Comparison of ENCODE assay signal across 16 cellular contexts in genomic region chr17:76869878-76870714, GRCh38. TPM values are rescaled to one million over a fixed set of nuclear protein-coding genes. Genes with fewer than 3 reads are reported as not detected.
A peak's percentile ranks its signal among the peaks of the same experiment; 100 is the strongest.
DNase-seq lines count a peak whose midpoint lies in the region; ATAC-seq and TF ChIP-seq lines count a peak whose summit lies in the region.
"Had no signal": no experiment of that assay in that cellular context is flagged by ENCODE, and none has a peak within 500 bp of the region (broad histone marks: within the 10 kb centered on the region; RNA-seq: fewer than 3 reads in every experiment).

No MANE protein-coding gene starts in this region.

- H3K9me3 Mint-ChIP-seq in central memory CD8-positive, alpha-beta T cell = no peaks in the 10 kb centered on the region
- no peaks in the 10 kb centered on the region for H3K9me3 Mint-ChIP-seq in activated T-helper 17 cell treated with anti-CD3 and anti-CD28 coated beads, Interleukin-2, amount 50 U/mL, for 72 hours

- ATAC-seq in IMR-90 (ENCODE audit: low read depth) (no peak), HG02571 (IDR thresholded peaks at IDR 0.05; ENCODE audit: unreplicated experiment) (no peak)
- ATAC-seq in central memory CD8-positive, alpha-beta T cell (replicated peaks; ENCODE audit: extremely low read depth, poor library complexity, severe bottlenecking) = no peak
- no peak for ATAC-seq in activated T-helper 17 cell treated with anti-CD3 and anti-CD28 coated beads, Interleukin-2, amount 50 U/mL, for 72 hours (replicated peaks)
- ATAC-seq: left cardiac atrium; stimulated activated naive B cell treated with anti-CD40 and anti-IgM and Interleukin-4, amounts not matched to agents 10 μg/mL and 1 μg/mL and 100 μg/mL, for 72 hours had no signal

- H2BK12ac ChIP-seq in mesenchymal stem cell (ENCODE audit: low read length in 2 of 2) = no peak overlapping the region

- no peak overlapping the region for H2AK9ac ChIP-seq in IMR-90 (replicated peaks; ENCODE audit: low read depth, low read length, poor library complexity)

- no peak for TF ChIP-seq CTCF in IMR-90 (conservative IDR thresholded peaks at IDR 0.05; ENCODE audit: low read depth, low read length)

- H4K20me1 ChIP-seq in BLaER1 treated with 17β-estradiol and CSF1 and Interleukin-3, amounts not matched to agents 10 nM and 100 nM = peaks cover 0 to 48% (median 46%) of the 10 kb centered on the region in 11 experiments; a peak in 18 of 22 replicates
- peaks cover 9% of the 10 kb centered on the region for H4K20me1 ChIP-seq in IMR-90 (ENCODE audit: insufficient read depth, low read length)

- peak overlapping the region; percentile 29 for H3K4me3 Mint-ChIP-seq in central memory CD8-positive, alpha-beta T cell
- H3K4me3 Mint-ChIP-seq in activated T-helper 17 cell treated with anti-CD3 and anti-CD28 coated beads, Interleukin-2, amount 50 U/mL, for 72 hours = no peak overlapping the region

- H3K14ac ChIP-seq in IMR-90 (replicated peaks; ENCODE audit: low read depth, low read length) (no peak overlapping the region), mesenchymal stem cell (ENCODE audit: low read length in 2 of 2) (no peak overlapping the region)

- no peak overlapping the region for H2BK20ac ChIP-seq in IMR-90 (ENCODE audit: low read depth, low read length)

- peaks cover 0 to 27% (median 24%) of the 10 kb centered on the region in 11 experiments; a peak in 20 of 22 replicates for H3K36me3 ChIP-seq in BLaER1 treated with 17β-estradiol and CSF1 and Interleukin-3, amounts not matched to agents 10 nM and 100 nM
- no peaks in the 10 kb centered on the region for H3K36me3 ChIP-seq in IMR-90 (ENCODE audit: control insufficient read depth, insufficient read depth, low read length)
- no peaks in the 10 kb centered on the region for H3K36me3 ChIP-seq in mesenchymal stem cell (ENCODE audit: control insufficient read depth in 1 of 2, insufficient read depth in 2 of 2, low read depth in 1 of 2, low read length in 2 of 2)
- H3K36me3 ChIP-seq: SJCRH30 had no signal

- no TSS peak for BruUV-seq in IMR-90 (replicated peaks; lab: Mats Ljungman, UMichigan)

- WGBS in IMR-90 (ENCODE audit: extremely low coverage in 2 of 2, insufficient read length in 1 of 2), 2 experiments = 7% methylated on average over 14 of the region's 58 CpGs; no CpG with 5 or more reads in 1 of the 2 experiments
- 6% methylated on average over 30 of the region's 58 CpGs for WGBS in mesenchymal stem cell

- no peak overlapping the region for H4K91ac ChIP-seq in IMR-90 (ENCODE audit: insufficient read depth, low read depth, low read length)
- no peak overlapping the region for H4K91ac ChIP-seq in mesenchymal stem cell (ENCODE audit: low read length)

- H4K8ac ChIP-seq in IMR-90 (ENCODE audit: low read depth in 2 of 2, low read length in 2 of 2) (no peak overlapping the region), mesenchymal stem cell (ENCODE audit: low read length) (no peak overlapping the region)

- in situ Hi-C loops in IMR-90 (cut with MboI; ENCODE audit: low sequenced_read_pairs) = loop anchor here (5.0 to 25.0 kb wide), 2 partner anchors 192 to 367 kb away; no protein-coding TSS in a partner anchor

- TF ChIP-seq RAD21 in IMR-90 (IDR thresholded peaks at IDR 0.05; ENCODE audit: low read length) = no peak

- peaks cover 55 to 75% (median 68%) of the 10 kb centered on the region in 10 experiments for H3K4me1 ChIP-seq in BLaER1 treated with 17β-estradiol and CSF1 and Interleukin-3, amounts not matched to agents 10 nM and 100 nM
- H3K4me1 ChIP-seq in IMR-90 (ENCODE audit: control insufficient read depth, insufficient read depth, low read length) = peaks cover 31% of the 10 kb centered on the region
- peaks cover 58% of the 10 kb centered on the region for H3K4me1 ChIP-seq in mesenchymal stem cell (ENCODE audit: control insufficient read depth, insufficient read depth, low read depth, low read length)

- dilution Hi-C loops in IMR-90 (cut with HindIII; ENCODE audit: low sequenced_read_pairs, unreplicated experiment) = no loop called here

- H3K79me1 ChIP-seq in IMR-90 (ENCODE audit: low read depth in 1 of 2, low read length in 2 of 2) = peaks cover 0 to 7% of the 10 kb centered on the region in 2 experiments; a peak in 1 of 4 replicates
- H3K79me1 ChIP-seq in mesenchymal stem cell (replicated peaks; ENCODE audit: low read length, poor library complexity, severe bottlenecking) = no peaks in the 10 kb centered on the region

- H3K4me3 ChIP-seq in BLaER1 treated with 17β-estradiol and CSF1 and Interleukin-3, amounts not matched to agents 10 nM and 100 nM = peak overlapping the region; percentile 65 to 91 (median 80)
- no peak overlapping the region for H3K4me3 ChIP-seq in IMR-90 (ENCODE audit: insufficient read depth, low read depth, low read length)
- H3K4me3 ChIP-seq in mesenchymal stem cell (ENCODE audit: insufficient read depth in 1 of 2, low read depth in 1 of 2, low read length in 2 of 2) = peak overlapping the region in 1 of 2 experiments; percentile 37
- H3K4me3 ChIP-seq: SJCRH30 had no signal

- TF ChIP-seq POLR2A in IMR-90 (IDR thresholded peaks at IDR 0.05; ENCODE audit: low read depth, low read length) = no peak

- no peak overlapping the region for H3K27ac Mint-ChIP-seq in central memory CD8-positive, alpha-beta T cell (ENCODE audit: low read depth)
- H3K27ac Mint-ChIP-seq in activated T-helper 17 cell treated with anti-CD3 and anti-CD28 coated beads, Interleukin-2, amount 50 U/mL, for 72 hours = no peak overlapping the region
- H3K27ac Mint-ChIP-seq: stimulated activated naive B cell treated with anti-CD40 and anti-IgM and Interleukin-4, amounts not matched to agents 10 μg/mL and 1 μg/mL and 100 μg/mL, for 72 hours had no signal

- peaks cover 0 to 23% (median 0%) of the 10 kb centered on the region in 11 experiments; a peak in 7 of 22 replicates for H3K27me3 ChIP-seq in BLaER1 treated with 17β-estradiol and CSF1 and Interleukin-3, amounts not matched to agents 10 nM and 100 nM
- H3K27me3 ChIP-seq in IMR-90 (ENCODE audit: control insufficient read depth, insufficient read depth, low read length) = peaks cover 14% of the 10 kb centered on the region
- H3K27me3 ChIP-seq in mesenchymal stem cell (ENCODE audit: control insufficient read depth in 1 of 2, insufficient read depth in 1 of 2, low read length in 2 of 2) = peaks cover 7 to 37% of the 10 kb centered on the region in 2 experiments

- H3K56ac ChIP-seq in IMR-90 (ENCODE audit: extremely low read depth, insufficient read depth, low read length) = no peak overlapping the region

- POLR2A ChIA-PET in IMR-90 (lab: Charles Lee; ENCODE audit: unreplicated experiment) = no interaction called here

- no peaks in the 10 kb centered on the region for H3K36me3 Mint-ChIP-seq in central memory CD8-positive, alpha-beta T cell (ENCODE audit: insufficient read depth)
- H3K36me3 Mint-ChIP-seq in activated T-helper 17 cell treated with anti-CD3 and anti-CD28 coated beads, Interleukin-2, amount 50 U/mL, for 72 hours (ENCODE audit: low read depth) = peaks cover 7% of the 10 kb centered on the region
- H3K36me3 Mint-ChIP-seq: CD4-positive, CD25-positive, alpha-beta regulatory T cell had no signal

- H4K5ac ChIP-seq in IMR-90 (ENCODE audit: low read depth, low read length) = no peak overlapping the region

- H3K9me3 ChIP-seq in BLaER1 treated with 17β-estradiol and CSF1 and Interleukin-3, amounts not matched to agents 10 nM and 100 nM (replicated peaks in 1 of 11) = peaks cover 11 to 20% (median 17%) of the 10 kb centered on the region in 11 experiments
- H3K9me3 ChIP-seq in IMR-90 (ENCODE audit: control insufficient read depth, insufficient read depth, low read length) (no peaks in the 10 kb centered on the region; the same call in 1 of the 2 replicates), mesenchymal stem cell (ENCODE audit: control insufficient read depth, low read length) (no peaks in the 10 kb centered on the region)
- H3K9me3 ChIP-seq: SJCRH30 had no signal

- H3K9ac ChIP-seq in BLaER1 treated with 17β-estradiol and CSF1 and Interleukin-3, amounts not matched to agents 10 nM and 100 nM = peak overlapping the region; percentile 17 to 96 (median 90); a peak in 20 of 22 replicates
- H3K9ac ChIP-seq in IMR-90 (ENCODE audit: low read depth, low read length) = no peak overlapping the region
- no peak overlapping the region for H3K9ac ChIP-seq in mesenchymal stem cell (ENCODE audit: low read length)

- H3K9me1 ChIP-seq in IMR-90 (ENCODE audit: insufficient read depth, low read length) = peaks cover 27% of the 10 kb centered on the region

- no peak overlapping the region for H3K4ac ChIP-seq in IMR-90 (ENCODE audit: low read depth, low read length)
- no peak overlapping the region for H3K4ac ChIP-seq in mesenchymal stem cell (ENCODE audit: low read depth in 1 of 2, low read length in 2 of 2)

- intact Hi-C loops in IMR-90 (cut with micrococcal nuclease) = loop anchor here (5.0 kb wide), 1 partner anchor 377 kb away; no protein-coding TSS in a partner anchor

- H3K4me1 Mint-ChIP-seq in central memory CD8-positive, alpha-beta T cell = peaks cover 5% of the 10 kb centered on the region
- H3K4me1 Mint-ChIP-seq in activated T-helper 17 cell treated with anti-CD3 and anti-CD28 coated beads, Interleukin-2, amount 50 U/mL, for 72 hours = peaks cover 4% of the 10 kb centered on the region

- H2AFZ ChIP-seq in IMR-90 (replicated peaks; ENCODE audit: low read length, poor library complexity) (no peak overlapping the region), mesenchymal stem cell (ENCODE audit: low read depth, low read length) (no peak overlapping the region)

- H3K23ac ChIP-seq in IMR-90 (ENCODE audit: low read depth, low read length) (no peak overlapping the region), mesenchymal stem cell (ENCODE audit: low read length in 2 of 2) (no peak overlapping the region)

- no peak overlapping the region for H2AK5ac ChIP-seq in IMR-90 (ENCODE audit: low read depth, low read length)
- H2AK5ac ChIP-seq in mesenchymal stem cell (ENCODE audit: low read length, severe bottlenecking) = no peak overlapping the region

- H2BK120ac ChIP-seq in IMR-90 (ENCODE audit: low read depth, low read length) = no peak overlapping the region
- no peak overlapping the region for H2BK120ac ChIP-seq in mesenchymal stem cell (ENCODE audit: low read depth, low read length)

- H3K4me2 ChIP-seq in BLaER1 treated with 17β-estradiol and CSF1 and Interleukin-3, amounts not matched to agents 10 nM and 100 nM = peak overlapping the region; percentile 96 to 99 (median 99)
- H3K4me2 ChIP-seq in IMR-90 (ENCODE audit: low read depth, low read length) (no peak overlapping the region), mesenchymal stem cell (ENCODE audit: low read length, poor library complexity, severe bottlenecking) (peak overlapping the region; percentile 25)

- peaks cover 65% of the 10 kb centered on the region for H3K27me3 Mint-ChIP-seq in central memory CD8-positive, alpha-beta T cell
- peaks cover 16% of the 10 kb centered on the region for H3K27me3 Mint-ChIP-seq in activated T-helper 17 cell treated with anti-CD3 and anti-CD28 coated beads, Interleukin-2, amount 50 U/mL, for 72 hours

- CTCF ChIA-PET in IMR-90 (lab: Yijun Ruan, JAX) = interaction anchor here (1.6 kb wide), 1 partner anchor 186 kb away, joined by 4 read pairs; no protein-coding TSS in a partner anchor

- H2BK5ac ChIP-seq in IMR-90 (ENCODE audit: low read depth, low read length, poor library complexity, severe bottlenecking) (no peak overlapping the region), mesenchymal stem cell (ENCODE audit: low read depth, low read length, poor library complexity, severe bottlenecking) (no peak overlapping the region)

- peak overlapping the region in 8 of 11 experiments; percentile 83 to 94 (median 91); a peak in 16 of 22 replicates for H3K27ac ChIP-seq in BLaER1 treated with 17β-estradiol and CSF1 and Interleukin-3, amounts not matched to agents 10 nM and 100 nM
- H3K27ac ChIP-seq in IMR-90 (ENCODE audit: insufficient read depth, low read length) (no peak overlapping the region), mesenchymal stem cell (ENCODE audit: low read length, poor library complexity, severe bottlenecking) (no peak overlapping the region)
- H3K27ac ChIP-seq: SJCRH30 had no signal

- DNase-seq in IMR-90 = peak; percentile 12
- no peak for DNase-seq in central memory CD8-positive, alpha-beta T cell (ENCODE audit: low spot score in 2 of 2)
- DNase-seq in mesenchymal stem cell = peak; percentile 16
- DNase-seq in putamen (ENCODE audit: low spot score) = no peak
- DNase-seq in NOMO-1 treated with dmso at 0.1 percent for 144 hours (lab: John Stamatoyannopoulos, UW; ENCODE audit: unreplicated experiment) = no peak
- DNase-seq: activated CD4-positive, CD25-positive, alpha-beta regulatory T cell treated with anti-CD3 and anti-CD28 coated beads, Interleukin-2, amount 50 U/mL, for 72 hours; CD4-positive, CD25-positive, alpha-beta regulatory T cell; central memory CD4-positive, alpha-beta T cell; left cardiac atrium; NCI-H1048; NCI-H524 treated with DMSO at 0.1 percent for 48 hours; SJCRH30; stimulated activated naive B cell treated with anti-CD40 and anti-IgM and Interleukin-4, amounts not matched to agents 10 μg/mL and 1 μg/mL and 100 μg/mL, for 72 hours had no signal

- H2BK15ac ChIP-seq in IMR-90 (ENCODE audit: low read depth, low read length) (no peak overlapping the region), mesenchymal stem cell (ENCODE audit: low read depth, poor library complexity, severe bottlenecking) (no peak overlapping the region)

- H3K18ac ChIP-seq in IMR-90 (ENCODE audit: low read depth, low read length) = no peak overlapping the region
- no peak overlapping the region for H3K18ac ChIP-seq in mesenchymal stem cell (ENCODE audit: low read depth in 1 of 2, low read length in 2 of 2)

RNA-seq across cellular contexts. Expression of gene MGAT5B, which starts 1.9 kb away (rescaled TPM):
- 0.54 and 0.56 TPM in 2 replicates for total RNA-seq in IMR-90 (2012; rRNA removed)
- polyA plus RNA-seq in IMR-90 (2012; rRNA removed) = 2.0 and 2.8 TPM in 2 replicates
- polyA plus RNA-seq in IMR-90 (2012; cell fraction: cytosol; rRNA removed) = 1.9 and 2.8 TPM in 2 replicates
- 2.8 and 7.3 TPM in 2 replicates for polyA plus RNA-seq in IMR-90 (2012; cell fraction: nucleus; rRNA removed; ENCODE audit: low replicate concordance)
- polyA plus RNA-seq in mesenchymal stem cell (2013, experiment 1 of 2) = 0.94 TPM
- 1.1 TPM for polyA plus RNA-seq in mesenchymal stem cell (2013, experiment 2 of 2)
- total RNA-seq in activated T-helper 17 cell treated with anti-CD3 and anti-CD28 coated beads, Interleukin-2, amount 50 U/mL, for 72 hours = under 1 TPM; 0.16 to 0.39 TPM
- total RNA-seq: CD4-positive, CD25-positive, alpha-beta regulatory T cell had no signal
- polyA plus RNA-seq: CD4-positive, CD25-positive, alpha-beta regulatory T cell had no signal

Comparison
In these comparisons a context has a peak if more than half of its experiments do, and no peak if none do; other contexts are left out.
1. H3K27ac ChIP-seq: peak in BLaER1 treated with 17β-estradiol and CSF1 and Interleukin-3, amounts not matched to agents 10 nM and 100 nM (8 of 11); none in IMR-90 (single experiment) and mesenchymal stem cell (single experiment).
2. H3K9ac ChIP-seq: peak in BLaER1 treated with 17β-estradiol and CSF1 and Interleukin-3, amounts not matched to agents 10 nM and 100 nM (11 of 11); none in IMR-90 (single experiment) and mesenchymal stem cell (single experiment).
3. DNase-seq: peak in IMR-90 (single experiment) and mesenchymal stem cell (single experiment); none in central memory CD8-positive, alpha-beta T cell (0 of 2), putamen (single experiment) and NOMO-1 treated with dmso at 0.1 percent for 144 hours (single experiment).